ENCODE assay signal across 1 cellular context in genomic region chr1:58849556-58849955, GRCh38.
TF ChIP-seq lines count a peak whose summit lies in the region.

No MANE protein-coding gene starts in this region.

TF ChIP-seq in H1, 55 proteins besides CTCF, POLR2A, EP300 and RAD21 (continued from another document):
- no peak for TF ChIP-seq CHD7 (IDR thresholded peaks at IDR 0.05; ENCODE audit: insufficient replicate concordance, low read length)
TF ChIP-seq in H1: peak in this region for 0.
